Comparison of ENCODE assay signal across 8 cellular contexts in genomic region chr6:26305097-26305841, GRCh38. TPM values are rescaled to one million over a fixed set of nuclear protein-coding genes. Genes with fewer than 3 reads are reported as not detected.
DNase-seq lines count a peak whose midpoint lies in the region; ATAC-seq and TF ChIP-seq lines count a peak whose summit lies in the region.

No MANE protein-coding gene starts in this region.

- H3K4me1 ChIP-seq in SJSA1 (replicated peaks) (peaks cover 14% of the 10 kb centered on the region), right atrium auricular region (no peaks in the 10 kb centered on the region), rectal smooth muscle tissue (ENCODE audit: control insufficient read depth, insufficient read depth, low read length) (no peaks in the 10 kb centered on the region)

- no peaks in the 10 kb centered on the region for H3K27me3 ChIP-seq in SJSA1 (replicated peaks)
- no peaks in the 10 kb centered on the region for H3K27me3 ChIP-seq in right atrium auricular region
- no peaks in the 10 kb centered on the region for H3K27me3 ChIP-seq in rectal smooth muscle tissue (ENCODE audit: control insufficient read depth, insufficient read depth, low read length)

- H3K9me3 ChIP-seq in SJSA1 (replicated peaks), result no peaks in the 10 kb centered on the region
- no peaks in the 10 kb centered on the region for H3K9me3 ChIP-seq in right atrium auricular region

- H3K36me3 ChIP-seq in SJSA1 (no peaks in the 10 kb centered on the region), right atrium auricular region (no peaks in the 10 kb centered on the region), rectal smooth muscle tissue (ENCODE audit: control insufficient read depth, insufficient read depth, low read length) (no peaks in the 10 kb centered on the region)

- no peak for TF ChIP-seq CTCF in right atrium auricular region (IDR thresholded peaks at IDR 0.05)

- H3K27ac ChIP-seq in SJSA1 (peak overlapping the region; percentile 39; the same call in 1 of the 2 replicates), angular gyrus (ENCODE audit: low read depth, low read length) (peak overlapping the region; percentile 52), right atrium auricular region (peak overlapping the region; percentile 44 to 72), rectal smooth muscle tissue (ENCODE audit: low read depth, low read length) (no peak overlapping the region)

- H3K9ac ChIP-seq in rectal smooth muscle tissue (ENCODE audit: low read length), result peak overlapping the region; percentile 2

- H3K4me3 ChIP-seq in SJSA1, result peak overlapping the region; percentile 32
- peak overlapping the region; percentile 21 to 51 for H3K4me3 ChIP-seq in right atrium auricular region
- H3K4me3 ChIP-seq in rectal smooth muscle tissue (ENCODE audit: low read length), result peak overlapping the region; percentile 58

- ATAC-seq in HG02870 (IDR thresholded peaks at IDR 0.05; ENCODE audit: unreplicated experiment), result peak; percentile 64

- DNase-seq in Daoy (ENCODE audit: low read depth) (peak; percentile 94), SJSA1 (ENCODE audit: low read depth in 1 of 2, low spot score in 2 of 2) (peak; percentile 82 to 83), right atrium auricular region (ENCODE audit: low spot score) (peak; percentile 63), NCI-H1930 (lab: John Stamatoyannopoulos, UW) (no peak), 8988T (no peak)

RNA-seq across cellular contexts. Expression of gene BTN3A2, which starts 59.7 kb away (rescaled TPM):
- total RNA-seq in Daoy (2014; rRNA removed; shearing (Covaris generic)), result 18.3 and 26.2 TPM in 2 replicates
- total RNA-seq in SJSA1 (2014; rRNA removed; shearing (Covaris generic)), result 46.4 and 57.7 TPM in 2 replicates
- total RNA-seq in right atrium auricular region, result 10 to 100 TPM in 1 of 2 donors, 1 to 10 TPM in 1; 6.5 to 12.9 TPM

Comparison
In these comparisons a context has a peak if more than half of its experiments do, and no peak if none do; other contexts are left out.
1. DNase-seq: peak in Daoy (single experiment), SJSA1 (2 of 2) and right atrium auricular region (single experiment); none in NCI-H1930 (0 of 2) and 8988T (single experiment).
2. Peak in every context shown above with its lines, with median percentiles within 50 percentile points of each other: H3K4me3 ChIP-seq.